Comparison of ENCODE assay signal across 23 cellular contexts in genomic region chr6:113802779-113803178, GRCh38.
"Had no signal": no experiment of that assay in that cellular context is flagged by ENCODE, and none has a peak within 500 bp of the region (broad histone marks: within the 10 kb centered on the region; RNA-seq: fewer than 3 reads in every experiment).

No MANE protein-coding gene starts in this region.

- ATAC-seq: foreskin keratinocyte, gastroesophageal sphincter, heart left ventricle, left cardiac atrium, left lung, left ventricle myocardium superior, lower lobe of right lung, mucosa of descending colon had no signal

- H3K27ac ChIP-seq: coronary artery, dorsolateral prefrontal cortex, esophagus muscularis mucosa, foreskin keratinocyte, gastroesophageal sphincter, heart left ventricle, hepatocyte, left lung, lower lobe of right lung had no signal

- H3K4me3 ChIP-seq: coronary artery, dorsolateral prefrontal cortex, esophagus muscularis mucosa, gastroesophageal sphincter, heart left ventricle, hepatocyte, left lung, lower lobe of right lung, mucosa of descending colon had no signal

- H2AFZ ChIP-seq: hepatocyte had no signal

- H3K4me2 ChIP-seq: hepatocyte had no signal

- H3K9me3 Mint-ChIP-seq: naive B cell had no signal

- DNase-seq: dermis blood vessel endothelial cell; dorsolateral prefrontal cortex; effector CD4-positive, alpha-beta T cell; effector memory CD4-positive, alpha-beta T cell; foreskin keratinocyte; heart left ventricle; hypothalamus; immature natural killer cell; left cardiac atrium; left lung; left ventricle myocardium superior; lower lobe of right lung; mesenchymal stem cell; mucosa of descending colon; naive B cell had no signal

- H3K36me3 ChIP-seq: esophagus muscularis mucosa, gastroesophageal sphincter, heart left ventricle, left lung, lower lobe of right lung had no signal

- H3K4me1 Mint-ChIP-seq: immature natural killer cell, mesothelial cell of epicardium had no signal

- FAIRE-seq: endothelial cell of umbilical vein, frontal cortex, keratinocyte had no signal

- H3K9me3 ChIP-seq: esophagus muscularis mucosa, gastroesophageal sphincter, left lung, lower lobe of right lung, mucosa of descending colon had no signal

- H3K27ac Mint-ChIP-seq: immature natural killer cell, mesothelial cell of epicardium had no signal

- H3K79me2 ChIP-seq: hepatocyte had no signal

- H3K27me3 Mint-ChIP-seq: naive B cell had no signal

- H3K4me3 Mint-ChIP-seq: immature natural killer cell, mesothelial cell of epicardium, naive B cell had no signal

- H3K4me1 ChIP-seq: esophagus muscularis mucosa, foreskin keratinocyte, gastroesophageal sphincter, lower lobe of right lung had no signal

- H3K27me3 ChIP-seq: dorsolateral prefrontal cortex, esophagus muscularis mucosa, foreskin keratinocyte, gastroesophageal sphincter, heart left ventricle, hepatocyte, left lung had no signal
